In the genomic region with DNA sequence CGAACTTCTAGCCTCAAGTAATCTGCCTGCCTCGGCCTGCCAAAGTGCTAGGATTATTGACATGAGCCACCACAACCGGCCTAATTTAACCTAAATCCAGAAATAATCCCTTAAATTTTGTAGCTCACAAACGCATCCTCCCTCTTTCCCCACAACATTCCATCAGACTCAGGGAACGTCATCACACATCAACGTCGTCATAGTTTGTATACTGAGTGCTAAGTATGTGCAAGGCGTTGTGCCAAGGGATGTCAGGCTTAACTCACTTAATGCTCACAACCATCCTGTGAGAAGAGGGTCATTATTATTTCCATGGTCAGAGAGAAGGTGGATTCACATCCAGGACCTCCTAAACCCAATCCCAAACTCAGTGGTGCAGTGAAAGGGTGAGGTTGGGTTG, we compare ENCODE assay signal across 21 cellular contexts. TPM values are rescaled to one million over a fixed set of nuclear protein-coding genes. Genes with fewer than 3 reads are reported as not detected.
"Had no signal": no experiment of that assay in that cellular context is flagged by ENCODE, and none has a peak within 500 bp of the region (broad histone marks: within the 10 kb centered on the region; RNA-seq: fewer than 3 reads in every experiment).

No MANE protein-coding gene starts in this region.

- H3K27ac Mint-ChIP-seq: activated naive CD8-positive, alpha-beta T cell treated with anti-CD3 and anti-CD28 coated beads, Interleukin-2, amount 50 U/mL, for 24 hours; activated T-cell treated with anti-CD3 and anti-CD28 coated beads, Interleukin-2, amount 50 U/mL, for 72 hours had no signal

- H3K36me3 ChIP-seq: ascending aorta, breast epithelium, gastrocnemius medialis, heart left ventricle, left lung, ovary, WERI-Rb-1 had no signal

- H3K27me3 ChIP-seq: ascending aorta, ovary had no signal

- H3K4me1 ChIP-seq: breast epithelium had no signal

- H3K27ac ChIP-seq: heart left ventricle, left lung, ovary, WERI-Rb-1 had no signal

- H3K9me3 Mint-ChIP-seq: activated naive CD8-positive, alpha-beta T cell treated with anti-CD3 and anti-CD28 coated beads, Interleukin-2, amount 50 U/mL, for 24 hours; activated T-cell treated with anti-CD3 and anti-CD28 coated beads, Interleukin-2, amount 50 U/mL, for 72 hours; stimulated activated effector memory CD8-positive, alpha-beta T cell treated with anti-CD3 and anti-CD28 coated beads, Interleukin-12 subunit alpha, Interleukin-12 subunit beta, amount 100 ng/mL, for 72 hours had no signal

- ATAC-seq: activated naive CD8-positive, alpha-beta T cell treated with anti-CD3 and anti-CD28 coated beads, Interleukin-2, amount 50 U/mL, for 24 hours had no signal

- DNase-seq: activated CD4-positive, alpha-beta T cell treated with anti-CD3 and anti-CD28 coated beads, Interleukin-2, amount 50 U/mL, for 4 hours; activated naive CD8-positive, alpha-beta T cell treated with anti-CD3 and anti-CD28 coated beads, Interleukin-2, amount 50 U/mL, for 24 hours; cerebellar nuclear complex; cortex of kidney; midbrain; stimulated activated CD4-positive, alpha-beta T cell treated with anti-CD3 and anti-CD28 coated beads, Interleukin-4, amount 100 ng/mL, for 24 hours; WERI-Rb-1 had no signal

- H3K9me3 ChIP-seq: ascending aorta, breast epithelium, gastrocnemius medialis, heart left ventricle, left lung, ovary had no signal

- H3K4me3 ChIP-seq: ovary had no signal

RNA-seq across cellular contexts. Expression of gene GSX2, which starts 9.6 kb away (rescaled TPM):
- total RNA-seq: activated CD8-positive, alpha-beta memory T cell treated with anti-CD3 and anti-CD28 coated beads for 36 hours; activated T-cell treated with anti-CD3 and anti-CD28 coated beads, Interleukin-2, amount 50 U/mL, for 72 hours; ascending aorta; breast epithelium; gastrocnemius medialis; heart left ventricle; kidney epithelial cell; left lung; mammary epithelial cell; ovary; pulmonary artery endothelial cell; ureter had no signal
- polyA plus RNA-seq: esophagus, mammary epithelial cell, ovary had no signal
